In the genomic region with DNA sequence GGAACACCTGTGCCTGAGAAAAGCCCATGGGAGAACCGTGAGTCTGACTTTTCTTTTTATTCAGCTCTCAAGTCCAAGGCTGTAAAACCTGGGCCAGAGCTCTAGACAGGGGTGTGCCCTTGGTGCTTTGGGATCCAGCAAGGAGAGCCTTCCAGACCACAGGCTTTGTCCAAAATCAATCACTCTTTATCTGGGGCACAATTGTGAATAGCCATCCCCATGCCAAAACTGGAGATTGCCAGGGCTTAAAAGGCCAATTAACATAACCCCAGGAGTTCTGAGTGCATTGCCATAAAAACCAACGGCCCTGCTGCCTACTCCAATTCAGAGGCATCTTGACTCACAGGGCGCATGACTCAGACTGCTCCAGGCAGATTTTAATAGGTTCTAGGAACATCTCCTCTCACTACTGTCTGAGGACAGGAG, we compare ENCODE assay signal across 10 cellular contexts.
DNase-seq lines count a peak whose midpoint lies in the region; ATAC-seq and TF ChIP-seq lines count a peak whose summit lies in the region.
"Had no signal": no experiment of that assay in that cellular context is flagged by ENCODE, and none has a peak within 500 bp of the region (broad histone marks: within the 10 kb centered on the region; RNA-seq: fewer than 3 reads in every experiment).

No MANE protein-coding gene starts in this region.

- H3K4me1 ChIP-seq in A673 (ENCODE audit: insufficient read depth, low read length, poor library complexity, severe bottlenecking) (peaks cover 4% of the 10 kb centered on the region), RWPE2 (ENCODE audit: insufficient read depth, poor library complexity, severe bottlenecking) (peaks cover 24% of the 10 kb centered on the region)
- H3K4me1 ChIP-seq: lower lobe of right lung had no signal

- DNase-seq in A673 (ENCODE audit: low spot score) (peak; percentile 67), HT1080 (ENCODE audit: low read depth) (peak; percentile 86), RWPE2 (ENCODE audit: low spot score) (peak; percentile 93), globus pallidus (ENCODE audit: low spot score) (peak; percentile 70), NCI-H82 treated with DMSO at 0.1 percent for 48 hours (lab: John Stamatoyannopoulos, UW; ENCODE audit: unreplicated experiment) (no peak)
- no peak for DNase-seq in natural killer cell treated with Interleukin-12 subunit alpha and Interleukin-12 subunit beta and Interleukin-15 and Interleukin-18, amount 100 ng/mL, for 72 hours (ENCODE audit: low spot score)
- DNase-seq: CD4-positive, CD25-positive, alpha-beta regulatory T cell; lower lobe of right lung had no signal

- H3K27ac ChIP-seq in A673 (ENCODE audit: low read depth, low read length, poor library complexity, severe bottlenecking) (no peak overlapping the region), RWPE2 (ENCODE audit: poor library complexity, severe bottlenecking) (peak overlapping the region; percentile 95)
- H3K27ac ChIP-seq: lower lobe of right lung had no signal

- H3K27ac Mint-ChIP-seq in natural killer cell treated with Interleukin-12 subunit alpha and Interleukin-12 subunit beta and Interleukin-15 and Interleukin-18, amount 100 ng/mL, for 72 hours = no peak overlapping the region
- H3K27ac Mint-ChIP-seq: CD4-positive, CD25-positive, alpha-beta regulatory T cell had no signal

- intact Hi-C loops in A673 (cut with micrococcal nuclease; ENCODE audit: unreplicated experiment) = no loop called here

- no peaks in the 10 kb centered on the region for H3K9me3 Mint-ChIP-seq in natural killer cell treated with Interleukin-12 subunit alpha and Interleukin-12 subunit beta and Interleukin-15 and Interleukin-18, amount 100 ng/mL, for 72 hours

- peaks cover 29 to 42% of the 10 kb centered on the region in 2 donors for H3K27me3 Mint-ChIP-seq in natural killer cell treated with Interleukin-12 subunit alpha and Interleukin-12 subunit beta and Interleukin-15 and Interleukin-18, amount 100 ng/mL, for 72 hours

- no peak overlapping the region for H3K4me3 Mint-ChIP-seq in natural killer cell treated with Interleukin-12 subunit alpha and Interleukin-12 subunit beta and Interleukin-15 and Interleukin-18, amount 100 ng/mL, for 72 hours
- H3K4me3 Mint-ChIP-seq: CD4-positive, CD25-positive, alpha-beta regulatory T cell had no signal

- ATAC-seq in RWPE2 (ENCODE audit: low read depth) (peak; percentile 89), GM21825 (IDR thresholded peaks at IDR 0.05; ENCODE audit: unreplicated experiment) (no peak), GM19397 (IDR thresholded peaks at IDR 0.05; ENCODE audit: unreplicated experiment) (no peak)
- no peak for ATAC-seq in natural killer cell treated with Interleukin-12 subunit alpha and Interleukin-12 subunit beta and Interleukin-15 and Interleukin-18, amount 100 ng/mL, for 72 hours
- ATAC-seq: lower lobe of right lung had no signal

- POLR2A ChIA-PET in A673 (lab: Charles Lee; ENCODE audit: low non-redundant PET) = no interaction called here

- CTCF ChIA-PET in A673 (lab: Charles Lee) = interaction anchor here (0.6 kb wide), 1 partner anchor 1605 kb away, joined by 3 read pairs; no protein-coding TSS in a partner anchor

- no peaks in the 10 kb centered on the region for H3K36me3 Mint-ChIP-seq in natural killer cell treated with Interleukin-12 subunit alpha and Interleukin-12 subunit beta and Interleukin-15 and Interleukin-18, amount 100 ng/mL, for 72 hours
- H3K36me3 Mint-ChIP-seq: CD4-positive, CD25-positive, alpha-beta regulatory T cell had no signal

- no peak overlapping the region for H3K4me3 ChIP-seq in A673 (ENCODE audit: low read depth, low read length, poor library complexity, severe bottlenecking)
- H3K4me3 ChIP-seq in RWPE2 (ENCODE audit: severe bottlenecking) = no peak overlapping the region
- H3K4me3 ChIP-seq: lower lobe of right lung had no signal

- H3K27me3 ChIP-seq in A673 (replicated peaks; ENCODE audit: insufficient read depth, low read depth, low read length, poor library complexity) (peaks cover 81% of the 10 kb centered on the region), RWPE2 (ENCODE audit: insufficient read depth, poor library complexity, severe bottlenecking) (no peaks in the 10 kb centered on the region)

- H3K9me3 ChIP-seq in A673 (ENCODE audit: low read depth, low read length, poor library complexity, severe bottlenecking) (no peaks in the 10 kb centered on the region), RWPE2 (ENCODE audit: severe bottlenecking) (no peaks in the 10 kb centered on the region)
- H3K9me3 ChIP-seq: lower lobe of right lung had no signal

- H3K36me3 ChIP-seq in A673 (ENCODE audit: insufficient read depth, low read length, poor library complexity, severe bottlenecking) = no peaks in the 10 kb centered on the region
- H3K36me3 ChIP-seq in RWPE2 (ENCODE audit: low read depth) = no peaks in the 10 kb centered on the region
- H3K36me3 ChIP-seq: lower lobe of right lung had no signal

- no TSS peak for BruUV-seq in A673 (replicated peaks; lab: Mats Ljungman, UMichigan)

- no peak for TF ChIP-seq CTCF in A673 (conservative IDR thresholded peaks at IDR 0.05; ENCODE audit: low read depth, low read length)
- no peak for TF ChIP-seq CTCF in RWPE2 (IDR thresholded peaks at IDR 0.05; ENCODE audit: poor library complexity, severe bottlenecking)

- H3K4me1 Mint-ChIP-seq in natural killer cell treated with Interleukin-12 subunit alpha and Interleukin-12 subunit beta and Interleukin-15 and Interleukin-18, amount 100 ng/mL, for 72 hours (ENCODE audit: low read depth in 2 of 2) = no peaks in the 10 kb centered on the region
- H3K4me1 Mint-ChIP-seq: CD4-positive, CD25-positive, alpha-beta regulatory T cell had no signal

Comparison
In these comparisons a context has a peak if more than half of its experiments do, and no peak if none do; other contexts are left out.
1. DNase-seq: peak in A673 (single experiment), HT1080 (single experiment), RWPE2 (single experiment) and globus pallidus (single experiment); none in NCI-H82 treated with DMSO at 0.1 percent for 48 hours (single experiment) and natural killer cell treated with Interleukin-12 subunit alpha and Interleukin-12 subunit beta and Interleukin-15 and Interleukin-18, amount 100 ng/mL, for 72 hours (single experiment).